In genomic region chr17:32491371-32492280, GRCh38 we compare ENCODE assay signal across 1 cellular context.
TF ChIP-seq lines count a peak whose summit lies in the region.

No MANE protein-coding gene starts in this region.

TF ChIP-seq in H1, 55 proteins besides CTCF, POLR2A, EP300 and RAD21:
- TF ChIP-seq SIN3A (conservative IDR thresholded peaks at IDR 0.05 in 1 of 2, IDR thresholded peaks at IDR 0.05 in 1 of 2; ENCODE audit: low read depth in 1 of 2, low read length in 2 of 2) (no peak), RBBP5 (IDR thresholded peaks at IDR 0.05; ENCODE audit: borderline replicate concordance, low read depth, low read length) (no peak), CHD2 (IDR thresholded peaks at IDR 0.05; ENCODE audit: low read length) (no peak), ASH2L (IDR thresholded peaks at IDR 0.05; ENCODE audit: low read length) (no peak), TEAD4 (IDR thresholded peaks at IDR 0.05; ENCODE audit: low read depth, low read length) (no peak), EGR1 (IDR thresholded peaks at IDR 0.05; ENCODE audit: borderline replicate concordance, low read depth, low read length) (peak; percentile 24; the same call in 1 of the 2 replicates), RNF2 (IDR thresholded peaks at IDR 0.05; ENCODE audit: borderline replicate concordance, low read depth, low read length, missing control alignments, poor library complexity, severe bottlenecking) (no peak), RXRA (IDR thresholded peaks at IDR 0.05; ENCODE audit: insufficient read depth, low read depth, low read length) (no peak), BACH1 (IDR thresholded peaks at IDR 0.05; ENCODE audit: low read length) (no peak)
